In the genomic region with DNA sequence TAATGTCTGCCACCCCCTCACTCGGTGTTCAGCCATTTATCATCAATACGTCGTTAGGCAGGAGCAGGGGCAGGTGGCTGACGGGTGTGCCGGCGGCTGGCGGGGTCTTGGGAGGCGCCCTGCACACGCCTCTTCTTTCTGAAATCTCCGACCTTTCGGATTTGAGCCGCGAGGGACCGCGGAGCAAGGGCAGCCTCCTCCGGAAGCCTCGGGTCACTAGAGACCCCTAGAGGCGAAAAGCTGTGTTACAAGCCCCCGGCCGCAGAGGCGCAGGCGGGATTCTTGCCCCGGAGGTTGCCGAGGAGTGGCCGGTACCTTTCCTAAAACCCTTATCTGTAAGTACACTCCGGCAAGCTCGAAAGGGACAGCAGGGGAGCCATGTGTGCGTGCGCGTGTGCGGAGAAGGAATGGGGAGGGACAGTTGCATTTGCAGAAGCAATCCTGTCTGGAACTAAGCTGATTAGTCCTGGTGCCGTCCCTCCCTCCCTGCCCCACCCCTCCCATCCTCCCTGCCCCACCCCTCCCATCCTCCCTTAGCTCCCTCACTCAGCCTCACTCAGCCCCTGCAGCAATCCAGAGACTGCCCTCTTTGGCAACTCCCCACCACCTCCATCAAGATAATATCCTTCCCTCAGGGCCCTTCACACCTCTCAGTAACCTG, we compare ENCODE assay signal across 8 cellular contexts. TPM values are rescaled to one million over a fixed set of nuclear protein-coding genes. Genes with fewer than 3 reads are reported as not detected.
DNase-seq lines count a peak whose midpoint lies in the region; ATAC-seq and TF ChIP-seq lines count a peak whose summit lies in the region.

No MANE protein-coding gene starts in this region.

- peak; percentile 96 for ATAC-seq in HG03159 (IDR thresholded peaks at IDR 0.05; ENCODE audit: unreplicated experiment)
- ATAC-seq in foreskin keratinocyte: peak; percentile 94

- peak; percentile 86 for TF ChIP-seq CTCF in foreskin keratinocyte (conservative IDR thresholded peaks at IDR 0.05)

- in situ Hi-C loops in Caki2 (cut with HindIII; ENCODE audit: low pct_unique_long_range_greater_than_20kb, low sequenced_read_pairs): no loop called here

- H3K27ac ChIP-seq in foreskin keratinocyte: no peak overlapping the region

- peaks cover 46% of the 10 kb centered on the region for H3K27me3 ChIP-seq in foreskin keratinocyte

- no peaks in the 10 kb centered on the region for H3K4me1 ChIP-seq in foreskin keratinocyte

- peak; percentile 78 for DNase-seq in Caki2 (ENCODE audit: low read depth)
- peak; percentile 29 for DNase-seq in GM19240 (ENCODE audit: insufficient read length, low spot score)
- DNase-seq in NCI-H226: peak; percentile 41
- peak; percentile 0 for DNase-seq in activated CD8-positive, alpha-beta memory T cell treated with anti-CD3 and anti-CD28 coated beads, Interleukin-2, amount 50 U/mL, for 24 hours (ENCODE audit: extremely low read depth)
- peak in 1 of 2 donors; percentile 24 for DNase-seq in foreskin keratinocyte
- peak; percentile 39 for DNase-seq in occipital lobe (lab: John Stamatoyannopoulos, UW)
- DNase-seq in NCI-H2196 (lab: John Stamatoyannopoulos, UW; ENCODE audit: unreplicated experiment): no peak

RNA-seq across cellular contexts. Expression of gene BRINP2, which starts 11.0 kb away (rescaled TPM):
- total RNA-seq in Caki2 (2014; rRNA removed; shearing (Covaris generic); ENCODE audit: low replicate concordance): 14.4 and 19.0 TPM in 2 replicates
- 0.21 and 0.44 TPM in 2 replicates for total RNA-seq in foreskin keratinocyte
- 0.03 and 0.04 TPM in 2 replicates for polyA plus RNA-seq in foreskin keratinocyte
- total RNA-seq in occipital lobe: 15.0 TPM

RNA-seq across cellular contexts. Expression of gene ASTN1, which starts 17.2 kb away (rescaled TPM):
- total RNA-seq in Caki2 (2014; rRNA removed; shearing (Covaris generic); ENCODE audit: low replicate concordance): 3.6 and 4.1 TPM in 2 replicates
- under 0.01 and 0.03 TPM in 2 replicates for total RNA-seq in foreskin keratinocyte
- polyA plus RNA-seq in foreskin keratinocyte: not detected in 2 replicates
- 67.4 TPM for total RNA-seq in occipital lobe

Comparison
In these comparisons a context has a peak if more than half of its experiments do, and no peak if none do; other contexts are left out.
1. RNA of gene BRINP2, which starts 11.0 kb away (total RNA-seq): 14.4 to 19.0 TPM in Caki2 and 15.0 TPM in occipital lobe (single experiment); 0.21 to 0.44 TPM in foreskin keratinocyte; every median in the first group is over 10 times any median in the second.
2. RNA of gene ASTN1, which starts 17.2 kb away (total RNA-seq): 67.4 TPM in occipital lobe (single experiment); 3.6 to 4.1 TPM in Caki2 and under 0.01 to 0.03 TPM in foreskin keratinocyte; every median in the first group is over 10 times any median in the second.